26 cellular contexts compared by ENCODE assay signal in genomic region chr12:109188108-109188712, GRCh38.
"Had no signal": no experiment of that assay in that cellular context is flagged by ENCODE, and none has a peak within 500 bp of the region (broad histone marks: within the 10 kb centered on the region; RNA-seq: fewer than 3 reads in every experiment).

No MANE protein-coding gene starts in this region.

- H3K9me3 ChIP-seq: left ventricle myocardium inferior, mucosa of descending colon, ovary, sigmoid colon, spleen, tibial nerve, uterus had no signal

- H3K4me1 ChIP-seq: sigmoid colon, spleen, tibial nerve, uterus had no signal

- H3K9me3 Mint-ChIP-seq: immature natural killer cell; naive thymus-derived CD4-positive, alpha-beta T cell; natural killer cell treated with Interleukin-12 subunit alpha and Interleukin-12 subunit beta and Interleukin-15 and Interleukin-18, amount 100 ng/mL, for 72 hours; stimulated activated effector memory CD8-positive, alpha-beta T cell treated with anti-CD3 and anti-CD28 coated beads, Interleukin-12 subunit alpha, Interleukin-12 subunit beta, amount 100 ng/mL, for 72 hours; stimulated activated naive CD8-positive, alpha-beta T cell treated with anti-CD3 and anti-CD28 coated beads, Interleukin-15, Interleukin-2, amounts not matched to agents 100 ng/mL and 50 ng/mL, for 24 hours; type B pancreatic cell had no signal

- H3K27ac Mint-ChIP-seq: immature natural killer cell; naive thymus-derived CD4-positive, alpha-beta T cell; natural killer cell treated with Interleukin-12 subunit alpha and Interleukin-12 subunit beta and Interleukin-15 and Interleukin-18, amount 100 ng/mL, for 72 hours; progenitor cell of endocrine pancreas; stimulated activated effector memory CD8-positive, alpha-beta T cell treated with anti-CD3 and anti-CD28 coated beads, Interleukin-12 subunit alpha, Interleukin-12 subunit beta, amount 100 ng/mL, for 72 hours; stimulated activated naive CD8-positive, alpha-beta T cell treated with anti-CD3 and anti-CD28 coated beads, Interleukin-15, Interleukin-2, amounts not matched to agents 100 ng/mL and 50 ng/mL, for 24 hours; type B pancreatic cell had no signal

- ATAC-seq: left colon; mucosa of descending colon; naive thymus-derived CD4-positive, alpha-beta T cell; natural killer cell treated with Interleukin-12 subunit alpha and Interleukin-12 subunit beta and Interleukin-15 and Interleukin-18, amount 100 ng/mL, for 72 hours; right cardiac atrium; stimulated activated effector memory CD8-positive, alpha-beta T cell treated with anti-CD3 and anti-CD28 coated beads, Interleukin-12 subunit alpha, Interleukin-12 subunit beta, amount 100 ng/mL, for 72 hours had no signal

- H3K27ac ChIP-seq: left ventricle myocardium inferior, ovary, sigmoid colon, spleen, tibial nerve, uterus had no signal

- FAIRE-seq: islet of Langerhans, kidney, small intestine had no signal

- H3K4me3 Mint-ChIP-seq: immature natural killer cell; naive thymus-derived CD4-positive, alpha-beta T cell; natural killer cell treated with Interleukin-12 subunit alpha and Interleukin-12 subunit beta and Interleukin-15 and Interleukin-18, amount 100 ng/mL, for 72 hours; stimulated activated effector memory CD8-positive, alpha-beta T cell treated with anti-CD3 and anti-CD28 coated beads, Interleukin-12 subunit alpha, Interleukin-12 subunit beta, amount 100 ng/mL, for 72 hours; stimulated activated naive CD8-positive, alpha-beta T cell treated with anti-CD3 and anti-CD28 coated beads, Interleukin-15, Interleukin-2, amounts not matched to agents 100 ng/mL and 50 ng/mL, for 24 hours; type B pancreatic cell had no signal

- H3K36me3 Mint-ChIP-seq: natural killer cell treated with Interleukin-12 subunit alpha and Interleukin-12 subunit beta and Interleukin-15 and Interleukin-18, amount 100 ng/mL, for 72 hours had no signal

- H3K4me3 ChIP-seq: left ventricle myocardium inferior, lung, mucosa of descending colon, ovary, sigmoid colon, spleen, tibial nerve, uterus had no signal

- H3K27me3 ChIP-seq: ovary, sigmoid colon, spleen, tibial nerve, uterus had no signal

- H3K36me3 ChIP-seq: ovary, uterus had no signal

- H3K4me1 Mint-ChIP-seq: immature natural killer cell; naive thymus-derived CD4-positive, alpha-beta T cell; stimulated activated effector memory CD8-positive, alpha-beta T cell treated with anti-CD3 and anti-CD28 coated beads, Interleukin-12 subunit alpha, Interleukin-12 subunit beta, amount 100 ng/mL, for 72 hours had no signal

- H3K27me3 Mint-ChIP-seq: naive thymus-derived CD4-positive, alpha-beta T cell; natural killer cell treated with Interleukin-12 subunit alpha and Interleukin-12 subunit beta and Interleukin-15 and Interleukin-18, amount 100 ng/mL, for 72 hours; progenitor cell of endocrine pancreas; stimulated activated naive CD8-positive, alpha-beta T cell treated with anti-CD3 and anti-CD28 coated beads, Interleukin-15, Interleukin-2, amounts not matched to agents 100 ng/mL and 50 ng/mL, for 24 hours; type B pancreatic cell had no signal

- DNase-seq: hypothalamus; immature natural killer cell; kidney; left colon; left ventricle myocardium inferior; midbrain; mucosa of descending colon; naive thymus-derived CD4-positive, alpha-beta T cell; ovary; retina; right cardiac atrium; small intestine; spleen; stimulated activated CD4-positive, alpha-beta T cell treated with anti-CD3 and anti-CD28 coated beads, Interleukin-4, amount 100 ng/mL, for 24 hours; stimulated activated naive CD4-positive, alpha-beta T cell; substantia nigra; uterus had no signal
